In genomic region chr1:24209097-24209496, GRCh38 we compare ENCODE assay signal across 1 cellular context.
TF ChIP-seq lines count a peak whose summit lies in the region.

No MANE protein-coding gene starts in this region.

TF ChIP-seq in SK-N-SH treated with all-trans-retinoic acid at 6 μM for 48 hours, 23 proteins besides CTCF, POLR2A, EP300 and RAD21 (continued from another document):
- TF ChIP-seq TSHZ2 (CRISPR knock-in tag; IDR thresholded peaks at IDR 0.05) (no peak), POU6F1 (CRISPR knock-in tag; IDR thresholded peaks at IDR 0.05; ENCODE audit: borderline replicate concordance, low read depth) (no peak), ESRRG (CRISPR knock-in tag; IDR thresholded peaks at IDR 0.05) (no peak), SNAI2 (CRISPR knock-in tag; IDR thresholded peaks at IDR 0.05) (no peak), ZNF565 (CRISPR knock-in tag; conservative IDR thresholded peaks at IDR 0.05; ENCODE audit: low read depth) (no peak), RARB (CRISPR knock-in tag; IDR thresholded peaks at IDR 0.05) (no peak), TOX (CRISPR knock-in tag; IDR thresholded peaks at IDR 0.05; ENCODE audit: borderline replicate concordance) (no peak), ZFP30 (CRISPR knock-in tag; IDR thresholded peaks at IDR 0.05) (no peak)
